In genomic region chr1:30492451-30492850, GRCh38 we compare ENCODE assay signal across 21 cellular contexts.
"Had no signal": no experiment of that assay in that cellular context is flagged by ENCODE, and none has a peak within 500 bp of the region (broad histone marks: within the 10 kb centered on the region; RNA-seq: fewer than 3 reads in every experiment).

No MANE protein-coding gene starts in this region.

- H3K4me2 ChIP-seq: hepatocyte had no signal

- ATAC-seq: foreskin keratinocyte, gastroesophageal sphincter, heart left ventricle, left colon, left lobe of liver, lower lobe of right lung had no signal

- H3K4me3 ChIP-seq: coronary artery, dorsolateral prefrontal cortex, esophagus muscularis mucosa, gastroesophageal sphincter, heart left ventricle, hepatocyte, left ventricle myocardium inferior, lower lobe of right lung had no signal

- DNase-seq: dermis blood vessel endothelial cell; dorsolateral prefrontal cortex; effector CD4-positive, alpha-beta T cell; effector memory CD4-positive, alpha-beta T cell; foreskin keratinocyte; heart left ventricle; hypothalamus; immature natural killer cell; islet precursor cell; kidney; kidney glomerular epithelial cell; left colon; left ventricle myocardium inferior; lower lobe of right lung; mesendoderm; midbrain had no signal

- H3K36me3 ChIP-seq: esophagus muscularis mucosa, gastroesophageal sphincter, heart left ventricle, left ventricle myocardium inferior, lower lobe of right lung had no signal

- H3K27me3 ChIP-seq: dorsolateral prefrontal cortex, esophagus muscularis mucosa, foreskin keratinocyte, heart left ventricle, hepatocyte had no signal

- H3K4me1 ChIP-seq: esophagus muscularis mucosa, foreskin keratinocyte, gastroesophageal sphincter, heart left ventricle, left ventricle myocardium inferior, lower lobe of right lung had no signal

- H3K27ac ChIP-seq: coronary artery, dorsolateral prefrontal cortex, esophagus muscularis mucosa, foreskin keratinocyte, gastroesophageal sphincter, heart left ventricle, hepatocyte, left ventricle myocardium inferior, lower lobe of right lung had no signal

- H2AFZ ChIP-seq: hepatocyte had no signal

- H3K9me3 ChIP-seq: heart left ventricle, lower lobe of right lung had no signal
